ENCODE assay signal across 2 cellular contexts in the genomic region with DNA sequence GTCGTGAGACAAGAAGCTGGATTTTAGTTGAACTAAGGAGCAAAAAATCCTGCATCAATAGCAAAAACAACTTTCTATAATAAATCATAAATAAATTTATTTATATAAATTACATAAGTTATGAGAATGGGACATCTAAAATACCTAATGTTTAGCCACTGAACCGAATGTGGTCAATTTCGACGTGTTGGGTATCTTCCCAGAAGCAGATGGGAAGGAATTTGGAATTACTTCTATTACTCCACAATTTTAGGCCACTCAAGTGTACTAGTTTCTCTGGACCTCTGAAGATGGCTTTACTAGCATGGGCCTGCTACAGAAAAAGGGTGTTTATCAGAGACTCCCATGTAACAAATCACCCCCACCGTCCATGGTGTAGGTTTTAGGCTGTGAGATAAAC.
TF ChIP-seq lines count a peak whose summit lies in the region.

No MANE protein-coding gene starts in this region.

TF ChIP-seq in SK-N-SH, 30 proteins besides CTCF, POLR2A, EP300 and RAD21 (continued from another document):
- TF ChIP-seq, protein P1, sequence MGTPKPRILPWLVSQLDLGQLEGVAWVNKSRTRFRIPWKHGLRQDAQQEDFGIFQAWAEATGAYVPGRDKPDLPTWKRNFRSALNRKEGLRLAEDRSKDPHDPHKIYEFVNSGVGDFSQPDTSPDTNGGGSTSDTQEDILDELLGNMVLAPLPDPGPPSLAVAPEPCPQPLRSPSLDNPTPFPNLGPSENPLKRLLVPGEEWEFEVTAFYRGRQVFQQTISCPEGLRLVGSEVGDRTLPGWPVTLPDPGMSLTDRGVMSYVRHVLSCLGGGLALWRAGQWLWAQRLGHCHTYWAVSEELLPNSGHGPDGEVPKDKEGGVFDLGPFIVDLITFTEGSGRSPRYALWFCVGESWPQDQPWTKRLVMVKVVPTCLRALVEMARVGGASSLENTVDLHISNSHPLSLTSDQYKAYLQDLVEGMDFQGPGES (IDR thresholded peaks at IDR 0.05; ENCODE audit: low read depth, low read length): no peak
- no peak for TF ChIP-seq TCF12 (IDR thresholded peaks at IDR 0.05)
- no peak for TF ChIP-seq CHD2 (IDR thresholded peaks at IDR 0.05; ENCODE audit: low read length, partially characterized antibody)
- no peak for TF ChIP-seq FOXM1 (IDR thresholded peaks at IDR 0.05; ENCODE audit: low read depth)
- TF ChIP-seq TEAD4 (IDR thresholded peaks at IDR 0.05; ENCODE audit: borderline replicate concordance, insufficient read depth): no peak
- TF ChIP-seq ELF1 (IDR thresholded peaks at IDR 0.05): no peak
- TF ChIP-seq FOSL2 (IDR thresholded peaks at IDR 0.05; ENCODE audit: borderline replicate concordance, low read depth): no peak
- no peak for TF ChIP-seq RXRA (IDR thresholded peaks at IDR 0.05; ENCODE audit: borderline replicate concordance, low read depth)
- no peak for TF ChIP-seq POLR2AphosphoS5 (IDR thresholded peaks at IDR 0.05; ENCODE audit: low read depth, low read length)
- TF ChIP-seq FOXJ3 (CRISPR knock-in tag; IDR thresholded peaks at IDR 0.05): no peak
- TF ChIP-seq, protein P2, sequence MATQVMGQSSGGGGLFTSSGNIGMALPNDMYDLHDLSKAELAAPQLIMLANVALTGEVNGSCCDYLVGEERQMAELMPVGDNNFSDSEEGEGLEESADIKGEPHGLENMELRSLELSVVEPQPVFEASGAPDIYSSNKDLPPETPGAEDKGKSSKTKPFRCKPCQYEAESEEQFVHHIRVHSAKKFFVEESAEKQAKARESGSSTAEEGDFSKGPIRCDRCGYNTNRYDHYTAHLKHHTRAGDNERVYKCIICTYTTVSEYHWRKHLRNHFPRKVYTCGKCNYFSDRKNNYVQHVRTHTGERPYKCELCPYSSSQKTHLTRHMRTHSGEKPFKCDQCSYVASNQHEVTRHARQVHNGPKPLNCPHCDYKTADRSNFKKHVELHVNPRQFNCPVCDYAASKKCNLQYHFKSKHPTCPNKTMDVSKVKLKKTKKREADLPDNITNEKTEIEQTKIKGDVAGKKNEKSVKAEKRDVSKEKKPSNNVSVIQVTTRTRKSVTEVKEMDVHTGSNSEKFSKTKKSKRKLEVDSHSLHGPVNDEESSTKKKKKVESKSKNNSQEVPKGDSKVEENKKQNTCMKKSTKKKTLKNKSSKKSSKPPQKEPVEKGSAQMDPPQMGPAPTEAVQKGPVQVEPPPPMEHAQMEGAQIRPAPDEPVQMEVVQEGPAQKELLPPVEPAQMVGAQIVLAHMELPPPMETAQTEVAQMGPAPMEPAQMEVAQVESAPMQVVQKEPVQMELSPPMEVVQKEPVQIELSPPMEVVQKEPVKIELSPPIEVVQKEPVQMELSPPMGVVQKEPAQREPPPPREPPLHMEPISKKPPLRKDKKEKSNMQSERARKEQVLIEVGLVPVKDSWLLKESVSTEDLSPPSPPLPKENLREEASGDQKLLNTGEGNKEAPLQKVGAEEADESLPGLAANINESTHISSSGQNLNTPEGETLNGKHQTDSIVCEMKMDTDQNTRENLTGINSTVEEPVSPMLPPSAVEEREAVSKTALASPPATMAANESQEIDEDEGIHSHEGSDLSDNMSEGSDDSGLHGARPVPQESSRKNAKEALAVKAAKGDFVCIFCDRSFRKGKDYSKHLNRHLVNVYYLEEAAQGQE (IDR thresholded peaks at IDR 0.05; ENCODE audit: low read depth, low read length): no peak
- no peak for TF ChIP-seq RCOR1 (IDR thresholded peaks at IDR 0.05; ENCODE audit: low read length)
- TF ChIP-seq, protein P3, sequence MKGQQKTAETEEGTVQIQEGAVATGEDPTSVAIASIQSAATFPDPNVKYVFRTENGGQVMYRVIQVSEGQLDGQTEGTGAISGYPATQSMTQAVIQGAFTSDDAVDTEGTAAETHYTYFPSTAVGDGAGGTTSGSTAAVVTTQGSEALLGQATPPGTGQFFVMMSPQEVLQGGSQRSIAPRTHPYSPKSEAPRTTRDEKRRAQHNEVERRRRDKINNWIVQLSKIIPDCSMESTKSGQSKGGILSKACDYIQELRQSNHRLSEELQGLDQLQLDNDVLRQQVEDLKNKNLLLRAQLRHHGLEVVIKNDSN (IDR thresholded peaks at IDR 0.05; ENCODE audit: borderline replicate concordance, low read depth): no peak
TF ChIP-seq in SK-N-SH: peak in this region for 0.

TF ChIP-seq in SK-N-SH treated with all-trans-retinoic acid at 6 μM for 48 hours, 23 proteins besides CTCF, POLR2A, EP300 and RAD21 (continued from another document):
- TF ChIP-seq, protein P4, sequence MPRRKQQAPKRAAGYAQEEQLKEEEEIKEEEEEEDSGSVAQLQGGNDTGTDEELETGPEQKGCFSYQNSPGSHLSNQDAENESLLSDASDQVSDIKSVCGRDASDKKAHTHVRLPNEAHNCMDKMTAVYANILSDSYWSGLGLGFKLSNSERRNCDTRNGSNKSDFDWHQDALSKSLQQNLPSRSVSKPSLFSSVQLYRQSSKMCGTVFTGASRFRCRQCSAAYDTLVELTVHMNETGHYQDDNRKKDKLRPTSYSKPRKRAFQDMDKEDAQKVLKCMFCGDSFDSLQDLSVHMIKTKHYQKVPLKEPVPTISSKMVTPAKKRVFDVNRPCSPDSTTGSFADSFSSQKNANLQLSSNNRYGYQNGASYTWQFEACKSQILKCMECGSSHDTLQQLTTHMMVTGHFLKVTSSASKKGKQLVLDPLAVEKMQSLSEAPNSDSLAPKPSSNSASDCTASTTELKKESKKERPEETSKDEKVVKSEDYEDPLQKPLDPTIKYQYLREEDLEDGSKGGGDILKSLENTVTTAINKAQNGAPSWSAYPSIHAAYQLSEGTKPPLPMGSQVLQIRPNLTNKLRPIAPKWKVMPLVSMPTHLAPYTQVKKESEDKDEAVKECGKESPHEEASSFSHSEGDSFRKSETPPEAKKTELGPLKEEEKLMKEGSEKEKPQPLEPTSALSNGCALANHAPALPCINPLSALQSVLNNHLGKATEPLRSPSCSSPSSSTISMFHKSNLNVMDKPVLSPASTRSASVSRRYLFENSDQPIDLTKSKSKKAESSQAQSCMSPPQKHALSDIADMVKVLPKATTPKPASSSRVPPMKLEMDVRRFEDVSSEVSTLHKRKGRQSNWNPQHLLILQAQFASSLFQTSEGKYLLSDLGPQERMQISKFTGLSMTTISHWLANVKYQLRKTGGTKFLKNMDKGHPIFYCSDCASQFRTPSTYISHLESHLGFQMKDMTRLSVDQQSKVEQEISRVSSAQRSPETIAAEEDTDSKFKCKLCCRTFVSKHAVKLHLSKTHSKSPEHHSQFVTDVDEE (CRISPR knock-in tag; IDR thresholded peaks at IDR 0.05): no peak
- no peak for TF ChIP-seq ESRRG (CRISPR knock-in tag; IDR thresholded peaks at IDR 0.05)
- TF ChIP-seq, protein P5, sequence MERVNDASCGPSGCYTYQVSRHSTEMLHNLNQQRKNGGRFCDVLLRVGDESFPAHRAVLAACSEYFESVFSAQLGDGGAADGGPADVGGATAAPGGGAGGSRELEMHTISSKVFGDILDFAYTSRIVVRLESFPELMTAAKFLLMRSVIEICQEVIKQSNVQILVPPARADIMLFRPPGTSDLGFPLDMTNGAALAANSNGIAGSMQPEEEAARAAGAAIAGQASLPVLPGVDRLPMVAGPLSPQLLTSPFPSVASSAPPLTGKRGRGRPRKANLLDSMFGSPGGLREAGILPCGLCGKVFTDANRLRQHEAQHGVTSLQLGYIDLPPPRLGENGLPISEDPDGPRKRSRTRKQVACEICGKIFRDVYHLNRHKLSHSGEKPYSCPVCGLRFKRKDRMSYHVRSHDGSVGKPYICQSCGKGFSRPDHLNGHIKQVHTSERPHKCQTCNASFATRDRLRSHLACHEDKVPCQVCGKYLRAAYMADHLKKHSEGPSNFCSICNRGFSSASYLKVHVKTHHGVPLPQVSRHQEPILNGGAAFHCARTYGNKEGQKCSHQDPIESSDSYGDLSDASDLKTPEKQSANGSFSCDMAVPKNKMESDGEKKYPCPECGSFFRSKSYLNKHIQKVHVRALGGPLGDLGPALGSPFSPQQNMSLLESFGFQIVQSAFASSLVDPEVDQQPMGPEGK (CRISPR knock-in tag; IDR thresholded peaks at IDR 0.05; ENCODE audit: borderline replicate concordance): no peak
- TF ChIP-seq, protein P6, sequence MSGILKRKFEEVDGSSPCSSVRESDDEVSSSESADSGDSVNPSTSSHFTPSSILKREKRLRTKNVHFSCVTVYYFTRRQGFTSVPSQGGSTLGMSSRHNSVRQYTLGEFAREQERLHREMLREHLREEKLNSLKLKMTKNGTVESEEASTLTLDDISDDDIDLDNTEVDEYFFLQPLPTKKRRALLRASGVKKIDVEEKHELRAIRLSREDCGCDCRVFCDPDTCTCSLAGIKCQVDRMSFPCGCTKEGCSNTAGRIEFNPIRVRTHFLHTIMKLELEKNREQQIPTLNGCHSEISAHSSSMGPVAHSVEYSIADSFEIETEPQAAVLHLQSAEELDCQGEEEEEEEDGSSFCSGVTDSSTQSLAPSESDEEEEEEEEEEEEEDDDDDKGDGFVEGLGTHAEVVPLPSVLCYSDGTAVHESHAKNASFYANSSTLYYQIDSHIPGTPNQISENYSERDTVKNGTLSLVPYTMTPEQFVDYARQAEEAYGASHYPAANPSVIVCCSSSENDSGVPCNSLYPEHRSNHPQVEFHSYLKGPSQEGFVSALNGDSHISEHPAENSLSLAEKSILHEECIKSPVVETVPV (CRISPR knock-in tag; IDR thresholded peaks at IDR 0.05): no peak
- TF ChIP-seq ZNF8 (CRISPR knock-in tag; IDR thresholded peaks at IDR 0.05): no peak
- TF ChIP-seq PPARA (CRISPR knock-in tag; IDR thresholded peaks at IDR 0.05; ENCODE audit: borderline replicate concordance): no peak
- no peak for TF ChIP-seq SNAI2 (CRISPR knock-in tag; IDR thresholded peaks at IDR 0.05)
- TF ChIP-seq ZNF565 (CRISPR knock-in tag; conservative IDR thresholded peaks at IDR 0.05; ENCODE audit: low read depth): no peak
- TF ChIP-seq, protein P7, sequence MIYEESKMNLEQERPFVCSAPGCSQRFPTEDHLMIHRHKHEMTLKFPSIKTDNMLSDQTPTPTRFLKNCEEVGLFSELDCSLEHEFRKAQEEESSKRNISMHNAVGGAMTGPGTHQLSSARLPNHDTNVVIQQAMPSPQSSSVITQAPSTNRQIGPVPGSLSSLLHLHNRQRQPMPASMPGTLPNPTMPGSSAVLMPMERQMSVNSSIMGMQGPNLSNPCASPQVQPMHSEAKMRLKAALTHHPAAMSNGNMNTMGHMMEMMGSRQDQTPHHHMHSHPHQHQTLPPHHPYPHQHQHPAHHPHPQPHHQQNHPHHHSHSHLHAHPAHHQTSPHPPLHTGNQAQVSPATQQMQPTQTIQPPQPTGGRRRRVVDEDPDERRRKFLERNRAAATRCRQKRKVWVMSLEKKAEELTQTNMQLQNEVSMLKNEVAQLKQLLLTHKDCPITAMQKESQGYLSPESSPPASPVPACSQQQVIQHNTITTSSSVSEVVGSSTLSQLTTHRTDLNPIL (CRISPR knock-in tag; IDR thresholded peaks at IDR 0.05; ENCODE audit: low read depth): no peak
- TF ChIP-seq ZFP30 (CRISPR knock-in tag; IDR thresholded peaks at IDR 0.05): no peak
- no peak for TF ChIP-seq GLIS3 (CRISPR knock-in tag; IDR thresholded peaks at IDR 0.05)
- no peak for TF ChIP-seq ISL1 (CRISPR knock-in tag; IDR thresholded peaks at IDR 0.05)
- TF ChIP-seq TOX (CRISPR knock-in tag; IDR thresholded peaks at IDR 0.05; ENCODE audit: borderline replicate concordance): no peak
